ENCODE assay signal across 8 cellular contexts in genomic region chr5:93800988-93801811, GRCh38. TPM values are rescaled to one million over a fixed set of nuclear protein-coding genes. Genes with fewer than 3 reads are reported as not detected.
DNase-seq lines count a peak whose midpoint lies in the region; ATAC-seq, FAIRE-seq and TF ChIP-seq lines count a peak whose summit lies in the region.

No MANE protein-coding gene starts in this region.

- H3K36me3 ChIP-seq in body of pancreas (replicated peaks in 1 of 2; ENCODE audit: insufficient read depth in 1 of 2, low read depth in 2 of 2) (no peaks in the 10 kb centered on the region), kidney epithelial cell (ENCODE audit: control insufficient read depth, insufficient read depth, low read length) (no peaks in the 10 kb centered on the region), transverse colon (no peaks in the 10 kb centered on the region)

- H3K27ac ChIP-seq in body of pancreas (no peak overlapping the region), transverse colon (no peak overlapping the region)

- no peaks in the 10 kb centered on the region for H3K27me3 ChIP-seq in body of pancreas
- H3K27me3 ChIP-seq in kidney epithelial cell (ENCODE audit: control insufficient read depth, insufficient read depth, low read length) = no peaks in the 10 kb centered on the region
- H3K27me3 ChIP-seq in transverse colon = no peaks in the 10 kb centered on the region

- no peak for TF ChIP-seq POLR2A in body of pancreas (IDR thresholded peaks at IDR 0.05)
- TF ChIP-seq POLR2A in transverse colon (IDR thresholded peaks at IDR 0.05) = no peak

- H3K4me3 ChIP-seq in body of pancreas (no peak overlapping the region), kidney epithelial cell (ENCODE audit: low read depth, low read length) (no peak overlapping the region), transverse colon (no peak overlapping the region)

- FAIRE-seq in G401.6 (lab: Jason Lieb, UNC) = peak; percentile 97

- no peak for TF ChIP-seq EP300 in transverse colon (IDR thresholded peaks at IDR 0.05; ENCODE audit: low read depth)

- ATAC-seq in HG02798 (IDR thresholded peaks at IDR 0.05; ENCODE audit: poor library complexity, unreplicated experiment) (peak; percentile 64), body of pancreas (peak; percentile 66)

- intact Hi-C loops in body of pancreas (cut with DNase I) = no loop called here
- intact Hi-C loops in transverse colon (cut with DNase I; ENCODE audit: low total_unique reads) = loop anchor here (10.0 kb wide), 1 partner anchor 216 kb away; the partner anchor contains the start of genes NR2F1 and NR2F1-AS1

- in situ Hi-C loops in transverse colon (cut with MboI; ENCODE audit: low pct_ligation_motif_present in 1 of 4, low pct_unique_long_range_greater_than_20kb in 1 of 4, low sequenced_read_pairs in 3 of 4) = no loop called here

- H3K9me3 ChIP-seq in body of pancreas (no peaks in the 10 kb centered on the region), transverse colon (no peaks in the 10 kb centered on the region)

- DNase-seq in AG08395 (ENCODE audit: low spot score) = peak; percentile 32
- peak; percentile 32 for DNase-seq in NCI-H2196 (lab: John Stamatoyannopoulos, UW; ENCODE audit: unreplicated experiment)
- DNase-seq in body of pancreas = peak in 3 of 4 donors; percentile 15 to 38 (median 17)
- no peak for DNase-seq in kidney epithelial cell (ENCODE audit: low read depth)
- DNase-seq in transverse colon = no peak
- no peak for DNase-seq in ureter (ENCODE audit: low spot score)

- peak; percentile 50 to 75 (median 67) for TF ChIP-seq CTCF in body of pancreas (IDR thresholded peaks at IDR 0.05)
- TF ChIP-seq CTCF in kidney epithelial cell (IDR thresholded peaks at IDR 0.05; ENCODE audit: insufficient read depth, low read length, poor library complexity, severe bottlenecking) = peak; percentile 60
- TF ChIP-seq CTCF in transverse colon (IDR thresholded peaks at IDR 0.05) = peak; percentile 60 to 71 (median 65)

- WGBS in body of pancreas, 2 donors = 15% methylated on average over 2 of the region's 2 CpGs
- 17% methylated on average over 2 of the region's 2 CpGs for WGBS in transverse colon (ENCODE audit: low coverage in 1 of 2), 2 donors

- H3K4me1 ChIP-seq in body of pancreas = peaks cover 5% of the 10 kb centered on the region
- H3K4me1 ChIP-seq in transverse colon = peaks cover 0 to 6% (median 3%) of the 10 kb centered on the region in 4 donors

RNA-seq across cellular contexts. Expression of gene POU5F2, which starts 59.8 kb away (rescaled TPM):
- total RNA-seq in body of pancreas (1 to 10 TPM; 5.2 to 5.3 TPM), kidney epithelial cell (0.29 and 0.62 TPM in 2 replicates), transverse colon (1 to 10 TPM; 1.1 to 7.8 (median 4.0) TPM), ureter (4.9 TPM)

Comparison
In these comparisons a context has a peak if more than half of its experiments do, and no peak if none do; other contexts are left out.
1. DNase-seq: peak in AG08395 (single experiment), NCI-H2196 (single experiment) and body of pancreas (3 of 4); none in kidney epithelial cell (single experiment), transverse colon (single experiment) and ureter (single experiment).
2. Peak in every context shown above with its lines, with median percentiles within 50 percentile points of each other: CTCF ChIP-seq.